ENCODE assay signal across 11 cellular contexts in genomic region chr16:75205438-75205837, GRCh38. TPM values are rescaled to one million over a fixed set of nuclear protein-coding genes. Genes with fewer than 3 reads are reported as not detected.
A peak's percentile ranks its signal among the peaks of the same experiment; 100 is the strongest.
DNase-seq lines count a peak whose midpoint lies in the region; ATAC-seq and TF ChIP-seq lines count a peak whose summit lies in the region.
"Not testable (repeated sequence)": the region's sequence is repeated elsewhere in the genome, so short reads cannot be mapped to it uniquely, and the experiment has no call there.
"Had no signal": no experiment of that assay in that cellular context is flagged by ENCODE, and none has a peak within 500 bp of the region (broad histone marks: within the 10 kb centered on the region; RNA-seq: fewer than 3 reads in every experiment).

No MANE protein-coding gene starts in this region.

- WGBS in body of pancreas, 2 donors, result no CpG with 5 or more reads among the region's 19 CpGs

- peaks cover 43% of the 10 kb centered on the region for H3K4me1 ChIP-seq in body of pancreas
- H3K4me1 ChIP-seq in lower lobe of right lung, result not testable (repeated sequence)

- not testable (repeated sequence) for H3K9me3 ChIP-seq in body of pancreas, lower lobe of right lung

- not testable (repeated sequence) for H3K27ac ChIP-seq in body of pancreas, lower lobe of right lung

- not testable (repeated sequence) for H3K27me3 ChIP-seq in body of pancreas; lower lobe of right lung (ENCODE audit: low read depth)

- H3K36me3 Mint-ChIP-seq in activated naive CD8-positive, alpha-beta T cell treated with anti-CD3 and anti-CD28 coated beads, Interleukin-2, amount 10 ng/mL, durations not matched to agents 7 days and 5 days; chondrocyte (ENCODE audit: low read depth): not testable (repeated sequence)

- not testable (repeated sequence) for H3K4me3 ChIP-seq in body of pancreas, lower lobe of right lung

- intact Hi-C loops in body of pancreas (cut with DNase I); lower lobe of right lung (cut with DNase I): not testable (repeated sequence)
- intact Hi-C loops in left cardiac atrium (cut with DNase I), result loop anchor here in 1 of 2 donors (10.0 kb wide), 1 partner anchor 199 kb away; no protein-coding TSS in a partner anchor

- H3K9me3 Mint-ChIP-seq in activated naive CD8-positive, alpha-beta T cell treated with anti-CD3 and anti-CD28 coated beads, Interleukin-2, amount 10 ng/mL, durations not matched to agents 7 days and 5 days; chondrocyte (ENCODE audit: low read depth): not testable (repeated sequence)

- not testable (repeated sequence) for H3K4me3 Mint-ChIP-seq in activated naive CD8-positive, alpha-beta T cell treated with anti-CD3 and anti-CD28 coated beads, Interleukin-2, amount 10 ng/mL, durations not matched to agents 7 days and 5 days; chondrocyte (ENCODE audit: unreplicated experiment)

- H3K27ac Mint-ChIP-seq in activated naive CD8-positive, alpha-beta T cell treated with anti-CD3 and anti-CD28 coated beads, Interleukin-2, amount 10 ng/mL, durations not matched to agents 7 days and 5 days; chondrocyte (ENCODE audit: unreplicated experiment): not testable (repeated sequence)

- DNase-seq in activated naive CD8-positive, alpha-beta T cell treated with anti-CD3 and anti-CD28 coated beads, Interleukin-2, amount 10 ng/mL, durations not matched to agents 7 days and 5 days, result peak; percentile 11
- DNase-seq in body of pancreas (peak in 1 of 4 donors; percentile 13), chondrocyte (ENCODE audit: low spot score) (peak; percentile 37), left cardiac atrium (peak; percentile 1), lower lobe of right lung (peak; percentile 6)

- not testable (repeated sequence) for H3K4me1 Mint-ChIP-seq in activated naive CD8-positive, alpha-beta T cell treated with anti-CD3 and anti-CD28 coated beads, Interleukin-2, amount 10 ng/mL, durations not matched to agents 7 days and 5 days; chondrocyte (ENCODE audit: low read depth)

- H3K27me3 Mint-ChIP-seq in activated naive CD8-positive, alpha-beta T cell treated with anti-CD3 and anti-CD28 coated beads, Interleukin-2, amount 10 ng/mL, durations not matched to agents 7 days and 5 days; chondrocyte (ENCODE audit: low read depth): not testable (repeated sequence)

- H3K36me3 ChIP-seq in body of pancreas (replicated peaks in 1 of 2; ENCODE audit: insufficient read depth in 1 of 2, low read depth in 2 of 2); lower lobe of right lung: not testable (repeated sequence)

- POLR2A ChIA-PET in activated naive CD8-positive, alpha-beta T cell treated with anti-CD3 and anti-CD28 coated beads, Interleukin-2, amount 10 ng/mL, durations not matched to agents 7 days and 5 days (lab: Charles Lee), result not testable (repeated sequence)

- not testable (repeated sequence) for TF ChIP-seq CTCF in body of pancreas (IDR thresholded peaks at IDR 0.05); chondrocyte (IDR thresholded peaks at IDR 0.05); lower lobe of right lung (IDR thresholded peaks at IDR 0.05)

- not testable (repeated sequence) for TF ChIP-seq POLR2A in body of pancreas (IDR thresholded peaks at IDR 0.05)

- ATAC-seq in activated naive CD8-positive, alpha-beta T cell treated with anti-CD3 and anti-CD28 coated beads, Interleukin-2, amount 10 ng/mL, durations not matched to agents 7 days and 5 days (ENCODE audit: low read depth); left cardiac atrium; lower lobe of right lung: not testable (repeated sequence)
- peak; percentile 8 for ATAC-seq in body of pancreas

RNA-seq across cellular contexts. Expression of gene CTRB2, which starts 1.5 kb away (rescaled TPM):
- not detected for total RNA-seq in activated naive CD8-positive, alpha-beta T cell treated with anti-CD3 and anti-CD28 coated beads, Interleukin-2, amount 10 ng/mL, durations not matched to agents 7 days and 5 days
- total RNA-seq in body of pancreas (over 10,000 TPM; 18,538 to 32,261 TPM), chondrocyte (not detected in 3 replicates), left cardiac atrium (not detected), lower lobe of right lung (0.44 TPM)
- total RNA-seq: A673; CD4-positive, alpha-beta memory T cell; CD4-positive, CD25-positive, alpha-beta regulatory T cell; CD8-positive, alpha-beta memory T cell; Daoy; G401 had no signal

RNA-seq across cellular contexts. Expression of gene CTRB1, which starts 13.3 kb away (rescaled TPM):
- not detected for total RNA-seq in activated naive CD8-positive, alpha-beta T cell treated with anti-CD3 and anti-CD28 coated beads, Interleukin-2, amount 10 ng/mL, durations not matched to agents 7 days and 5 days
- total RNA-seq in body of pancreas (over 10,000 TPM; 14,932 to 20,352 TPM), chondrocyte (not detected in 3 replicates), left cardiac atrium (1 to 10 TPM in 1 of 2 donors, under 1 TPM in 1; 0.39 to 1.4 TPM), lower lobe of right lung (not detected)
- total RNA-seq: A673; CD4-positive, alpha-beta memory T cell; CD4-positive, CD25-positive, alpha-beta regulatory T cell; CD8-positive, alpha-beta memory T cell; Daoy; G401 had no signal

RNA-seq across cellular contexts. Expression of gene BCAR1, which starts 46.0 kb away (rescaled TPM):
- not detected for total RNA-seq in activated naive CD8-positive, alpha-beta T cell treated with anti-CD3 and anti-CD28 coated beads, Interleukin-2, amount 10 ng/mL, durations not matched to agents 7 days and 5 days
- total RNA-seq in body of pancreas, result 10 to 100 TPM; 61.0 to 72.8 TPM
- 125 to 140 TPM (median 125 TPM) in 3 replicates for total RNA-seq in chondrocyte
- 10 to 100 TPM; 46.5 to 65.9 TPM for total RNA-seq in left cardiac atrium
- 65.1 TPM for total RNA-seq in lower lobe of right lung

RNA-seq across cellular contexts. Expression of gene ZFP1, which starts 57.1 kb away (rescaled TPM):
- 10 to 100 TPM; 16.2 to 16.3 TPM for total RNA-seq in activated naive CD8-positive, alpha-beta T cell treated with anti-CD3 and anti-CD28 coated beads, Interleukin-2, amount 10 ng/mL, durations not matched to agents 7 days and 5 days
- total RNA-seq in body of pancreas (1 to 10 TPM; 1.6 to 3.4 TPM), chondrocyte (11.4 to 15.3 TPM (median 14.1 TPM) in 3 replicates), left cardiac atrium (1 to 10 TPM; 5.9 to 6.8 TPM), lower lobe of right lung (10.4 TPM)

Comparison
In these comparisons a context has a peak if more than half of its experiments do, and no peak if none do; other contexts are left out.
1. RNA of gene CTRB2, which starts 1.5 kb away (total RNA-seq): 18,538 to 32,261 TPM in body of pancreas; 0.44 TPM in lower lobe of right lung (single experiment), not detected in chondrocyte, not detected in activated naive CD8-positive, alpha-beta T cell treated with anti-CD3 and anti-CD28 coated beads, Interleukin-2, amount 10 ng/mL, durations not matched to agents 7 days and 5 days and not detected in left cardiac atrium; every median in the first group is over 1,000 times any median in the second.
2. RNA of gene CTRB1, which starts 13.3 kb away (total RNA-seq): 14,932 to 20,352 TPM in body of pancreas; 0.39 to 1.4 TPM in left cardiac atrium, not detected in activated naive CD8-positive, alpha-beta T cell treated with anti-CD3 and anti-CD28 coated beads, Interleukin-2, amount 10 ng/mL, durations not matched to agents 7 days and 5 days, not detected in chondrocyte and not detected in lower lobe of right lung (single experiment); every median in the first group is over 1,000 times any median in the second.
3. RNA of gene BCAR1, which starts 46.0 kb away (total RNA-seq): 125 to 140 TPM in chondrocyte, 61.0 to 72.8 TPM in body of pancreas, 46.5 to 65.9 TPM in left cardiac atrium and 65.1 TPM in lower lobe of right lung (single experiment); not detected in activated naive CD8-positive, alpha-beta T cell treated with anti-CD3 and anti-CD28 coated beads, Interleukin-2, amount 10 ng/mL, durations not matched to agents 7 days and 5 days; every median in the first group is over 10 times any median in the second.